ENCODE assay signal across 8 cellular contexts in the genomic region with DNA sequence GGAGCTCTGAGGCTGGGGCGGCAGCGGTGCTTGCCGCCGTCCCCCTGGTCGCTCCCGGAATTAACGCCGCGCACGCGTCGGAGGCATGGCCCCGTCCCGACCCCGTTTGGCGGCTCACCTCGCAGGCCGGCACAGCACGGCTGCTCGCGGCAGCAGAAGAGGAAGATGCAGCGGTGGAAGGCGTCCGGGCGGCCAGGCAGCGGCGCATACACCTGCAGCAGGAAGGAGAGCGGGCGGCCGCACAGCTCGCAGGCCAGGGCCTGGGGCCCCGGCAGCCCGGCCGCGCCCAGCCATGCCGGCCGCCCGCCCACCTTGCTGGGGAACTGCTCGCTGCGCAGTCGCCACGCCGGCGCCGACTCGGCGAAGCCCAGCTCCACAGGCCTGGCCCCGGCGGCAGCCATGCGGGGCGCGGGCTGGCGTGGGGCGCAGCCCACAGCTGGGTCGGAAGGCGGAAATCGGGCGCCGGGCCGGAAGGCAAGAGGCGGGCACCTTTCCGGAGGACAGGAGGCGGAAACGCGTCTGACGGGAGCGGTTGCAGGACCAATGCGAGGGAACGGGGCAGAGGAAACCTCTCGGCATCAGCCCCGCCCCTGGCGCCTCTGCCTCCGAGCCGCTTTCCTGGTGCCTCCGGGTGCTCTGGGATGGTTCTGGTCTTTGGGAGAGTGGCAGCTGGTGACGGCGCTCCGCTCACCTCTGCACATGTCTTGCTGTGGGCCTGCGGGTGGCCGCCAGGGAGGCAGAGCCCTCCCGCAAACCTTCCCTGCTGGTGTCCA. TPM values are rescaled to one million over a fixed set of nuclear protein-coding genes. Genes with fewer than 3 reads are reported as not detected.
DNase-seq lines count a peak whose midpoint lies in the region; ATAC-seq and TF ChIP-seq lines count a peak whose summit lies in the region.

A gene with protein sequence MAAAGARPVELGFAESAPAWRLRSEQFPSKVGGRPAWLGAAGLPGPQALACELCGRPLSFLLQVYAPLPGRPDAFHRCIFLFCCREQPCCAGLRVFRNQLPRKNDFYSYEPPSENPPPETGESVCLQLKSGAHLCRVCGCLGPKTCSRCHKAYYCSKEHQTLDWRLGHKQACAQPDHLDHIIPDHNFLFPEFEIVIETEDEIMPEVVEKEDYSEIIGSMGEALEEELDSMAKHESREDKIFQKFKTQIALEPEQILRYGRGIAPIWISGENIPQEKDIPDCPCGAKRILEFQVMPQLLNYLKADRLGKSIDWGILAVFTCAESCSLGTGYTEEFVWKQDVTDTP (minus strand): TSS at position 457 of the 773 bp plus-strand sequence. CDS start 56 bp downstream, at position 401.

- peak within 1 kb of the TSS; percentile 94 for H3K27ac Mint-ChIP-seq in activated naive CD8-positive, alpha-beta T cell treated with anti-CD3 and anti-CD28 coated beads, Interleukin-2, amount 50 U/mL, for 24 hours

- peak within 1 kb of the TSS; percentile 94 for H2BK5ac ChIP-seq in trophoblast cell (ENCODE audit: low read depth, low read length, poor library complexity)

- peak within 1 kb of the TSS; percentile 97 for H2AFZ ChIP-seq in trophoblast cell (ENCODE audit: insufficient read depth, low read length, poor library complexity)

- ATAC-seq in HG02763 (IDR thresholded peaks at IDR 0.05; ENCODE audit: unreplicated experiment): peak; percentile 98
- ATAC-seq in activated naive CD8-positive, alpha-beta T cell treated with anti-CD3 and anti-CD28 coated beads, Interleukin-2, amount 50 U/mL, for 24 hours: peak; percentile 99

- no peak within 1 kb of the TSS for H3K23ac ChIP-seq in trophoblast cell (ENCODE audit: low read length)

- in situ Hi-C loops in transverse colon (cut with MboI; ENCODE audit: low pct_ligation_motif_present in 1 of 4, low pct_unique_long_range_greater_than_20kb in 1 of 4, low sequenced_read_pairs in 3 of 4): no loop called here

- peak within 1 kb of the TSS; percentile 88 for H2AK5ac ChIP-seq in trophoblast cell (ENCODE audit: low read length)

- H3K4me2 ChIP-seq in trophoblast cell (ENCODE audit: low read length): peak within 1 kb of the TSS; percentile 93

- H3K27ac ChIP-seq in cardiac muscle cell (peak within 1 kb of the TSS; percentile 75), trophoblast cell (ENCODE audit: low read depth, low read length) (peak within 1 kb of the TSS; percentile 96), transverse colon (peak within 1 kb of the TSS; percentile 92 to 95 (median 94))

- no peaks in the 10 kb centered on the region for H3K9me3 ChIP-seq in cardiac muscle cell (ENCODE audit: low read depth)
- no peaks in the 10 kb centered on the region for H3K9me3 ChIP-seq in trophoblast cell (ENCODE audit: insufficient read depth, low read depth, low read length)
- no peaks in the 10 kb centered on the region for H3K9me3 ChIP-seq in transverse colon

- H3K4me3 Mint-ChIP-seq in activated naive CD8-positive, alpha-beta T cell treated with anti-CD3 and anti-CD28 coated beads, Interleukin-2, amount 50 U/mL, for 24 hours: peak within 1 kb of the TSS; percentile 98

- H3K27me3 Mint-ChIP-seq in activated naive CD8-positive, alpha-beta T cell treated with anti-CD3 and anti-CD28 coated beads, Interleukin-2, amount 50 U/mL, for 24 hours: peaks cover under 1% of the 10 kb centered on the region

- DNase-seq in GM12865 (ENCODE audit: low read depth) (peak; percentile 94), NCI-H1417 (lab: John Stamatoyannopoulos, UW) (peak; percentile 92 to 95 (median 94)), SW 1271 (lab: John Stamatoyannopoulos, UW) (peak; percentile 80 to 90), cardiac muscle cell (ENCODE audit: low read depth in 1 of 2, low spot score in 1 of 2) (peak; percentile 93 to 96), trophoblast cell (peak; percentile 92 to 93), transverse colon (peak; percentile 95)
- DNase-seq in activated naive CD8-positive, alpha-beta T cell treated with anti-CD3 and anti-CD28 coated beads, Interleukin-2, amount 50 U/mL, for 24 hours: peak; percentile 92

- H3K4me3 ChIP-seq in GM12865 (ENCODE audit: low read depth, low read length) (peak within 1 kb of the TSS; percentile 87), cardiac muscle cell (peak within 1 kb of the TSS; percentile 95), trophoblast cell (ENCODE audit: low read depth, low read length) (peak within 1 kb of the TSS; percentile 98), transverse colon (peak within 1 kb of the TSS; percentile 87 to 99 (median 94))

- TF ChIP-seq CTCF in GM12865 (IDR thresholded peaks at IDR 0.05; ENCODE audit: insufficient read depth, low read depth, low read length, missing control alignments): no peak
- TF ChIP-seq CTCF in cardiac muscle cell (IDR thresholded peaks at IDR 0.05; ENCODE audit: low read depth, low read length): no peak
- no peak for TF ChIP-seq CTCF in transverse colon (IDR thresholded peaks at IDR 0.05)

- peak within 1 kb of the TSS; percentile 94 for H4K12ac ChIP-seq in trophoblast cell (ENCODE audit: low read depth, low read length)

- intact Hi-C loops in transverse colon (cut with DNase I; ENCODE audit: low total_unique reads): no loop called here

- H2BK120ac ChIP-seq in trophoblast cell (ENCODE audit: insufficient read depth, low read length, poor library complexity): peak within 1 kb of the TSS; percentile 93

- H3K36me3 ChIP-seq in cardiac muscle cell: peaks cover 17% of the 10 kb centered on the region
- H3K36me3 ChIP-seq in trophoblast cell (ENCODE audit: control insufficient read depth in 1 of 2, insufficient read depth in 2 of 2, low read length in 2 of 2): peaks cover 4 to 13% of the 10 kb centered on the region in 2 experiments
- H3K36me3 ChIP-seq in transverse colon: peaks cover 0 to 11% (median 0%) of the 10 kb centered on the region in 4 donors

- peaks cover 41% of the 10 kb centered on the region for H3K36me3 Mint-ChIP-seq in activated naive CD8-positive, alpha-beta T cell treated with anti-CD3 and anti-CD28 coated beads, Interleukin-2, amount 50 U/mL, for 24 hours (ENCODE audit: low read depth)

- H3K14ac ChIP-seq in trophoblast cell (ENCODE audit: low read length): peak within 1 kb of the TSS; percentile 97

- peak within 1 kb of the TSS; percentile 92 for H3K4ac ChIP-seq in trophoblast cell (ENCODE audit: low read depth, low read length)

- H3K9me3 Mint-ChIP-seq in activated naive CD8-positive, alpha-beta T cell treated with anti-CD3 and anti-CD28 coated beads, Interleukin-2, amount 50 U/mL, for 24 hours: no peaks in the 10 kb centered on the region

- H3K18ac ChIP-seq in trophoblast cell (ENCODE audit: low read length): peak within 1 kb of the TSS; percentile 93

- peak within 1 kb of the TSS; percentile 93 for H2BK12ac ChIP-seq in trophoblast cell (ENCODE audit: low read length)

- peak within 1 kb of the TSS; percentile 95 for H4K91ac ChIP-seq in trophoblast cell (ENCODE audit: low read depth, low read length)

- peak within 1 kb of the TSS; percentile 96 for H4K8ac ChIP-seq in trophoblast cell (ENCODE audit: low read depth, low read length)

- WGBS in trophoblast cell (ENCODE audit: extremely low coverage, insufficient coverage, insufficient read length): no CpG with 5 or more reads among the region's 81 CpGs
- 0% methylated on average over 7 to 47 of the region's 81 CpGs for WGBS in transverse colon (ENCODE audit: low coverage in 1 of 2), 2 donors

- H3K79me2 ChIP-seq in trophoblast cell (ENCODE audit: control insufficient read depth, insufficient read depth, low read length, poor library complexity): peaks cover 8% of the 10 kb centered on the region

- H3K4me1 Mint-ChIP-seq in activated naive CD8-positive, alpha-beta T cell treated with anti-CD3 and anti-CD28 coated beads, Interleukin-2, amount 50 U/mL, for 24 hours: peaks cover 37% of the 10 kb centered on the region

- peak within 1 kb of the TSS; percentile 92 for H3K9ac ChIP-seq in trophoblast cell (ENCODE audit: low read length)

- TF ChIP-seq POLR2A in transverse colon (IDR thresholded peaks at IDR 0.05): peak; percentile 59

- TF ChIP-seq EP300 in transverse colon (IDR thresholded peaks at IDR 0.05; ENCODE audit: low read depth): no peak

- H3K27me3 ChIP-seq in cardiac muscle cell: no peaks in the 10 kb centered on the region
- H3K27me3 ChIP-seq in trophoblast cell (ENCODE audit: insufficient read depth, low read length): no peaks in the 10 kb centered on the region
- no peaks in the 10 kb centered on the region for H3K27me3 ChIP-seq in transverse colon

- H3K4me1 ChIP-seq in cardiac muscle cell (ENCODE audit: low read depth) (peaks cover 9% of the 10 kb centered on the region), trophoblast cell (ENCODE audit: control insufficient read depth in 1 of 2, insufficient read depth in 2 of 2, low read length in 2 of 2) (peaks cover 4 to 7% of the 10 kb centered on the region in 2 experiments), transverse colon (peaks cover 6 to 17% (median 14%) of the 10 kb centered on the region in 4 donors)

- H3K79me1 ChIP-seq in trophoblast cell (ENCODE audit: low read length): peaks cover 9% of the 10 kb centered on the region

RNA-seq across cellular contexts. Expression of the gene that starts here (rescaled TPM):
- total RNA-seq in cardiac muscle cell: 101 and 119 TPM in 2 replicates
- polyA plus RNA-seq in cardiac muscle cell: 75.7 and 81.5 TPM in 2 replicates
- 50.5 and 51.8 TPM in 2 replicates for polyA plus RNA-seq in trophoblast cell (2013)
- 10 to 100 TPM; 38.0 to 82.4 (median 62.6) TPM for total RNA-seq in transverse colon

Comparison
In these comparisons a context has a peak if more than half of its experiments do, and no peak if none do; other contexts are left out.
1. Peak in every context shown above with its lines: DNase-seq, ATAC-seq, H3K4me3 ChIP-seq and H3K27ac ChIP-seq.